1 cellular context compared by ENCODE assay signal in the genomic region with DNA sequence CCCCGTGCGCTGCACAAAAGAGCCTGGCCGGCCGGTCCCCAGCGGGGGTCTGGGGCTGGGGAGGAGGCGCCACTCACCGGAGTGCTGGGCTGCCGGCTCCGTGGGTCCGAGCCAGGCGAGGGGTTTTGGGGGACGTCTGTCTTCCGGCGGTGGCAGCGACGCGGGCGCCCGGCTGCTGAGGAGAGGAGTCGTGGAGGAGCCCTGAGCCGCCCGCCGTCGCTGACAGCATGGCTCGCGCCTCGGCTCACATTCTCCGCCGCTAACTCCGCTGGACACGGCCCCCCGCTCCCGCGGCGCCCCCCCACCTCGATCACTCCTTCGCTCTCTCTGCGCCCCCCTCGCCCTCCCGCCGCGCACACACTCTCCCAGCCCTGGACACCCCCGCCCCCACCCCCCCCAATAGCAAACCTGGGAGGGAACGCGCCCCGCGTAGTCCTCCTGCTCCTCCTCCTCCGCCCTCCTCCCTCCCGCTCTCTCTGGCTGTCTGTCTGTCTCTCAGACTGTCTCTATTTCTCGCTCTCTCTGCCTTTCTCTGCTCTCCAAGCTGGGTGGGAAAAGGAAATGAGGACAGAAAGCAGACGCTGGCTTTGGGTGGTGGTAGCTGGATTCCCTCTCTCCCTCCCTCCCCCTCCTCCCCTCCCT.
TF ChIP-seq lines count a peak whose summit lies in the region.

No MANE protein-coding gene starts in this region.

TF ChIP-seq in K562, 482 proteins besides CTCF, POLR2A, EP300 and RAD21 (continued from another document and continues in another):
- TF ChIP-seq, protein P1, sequence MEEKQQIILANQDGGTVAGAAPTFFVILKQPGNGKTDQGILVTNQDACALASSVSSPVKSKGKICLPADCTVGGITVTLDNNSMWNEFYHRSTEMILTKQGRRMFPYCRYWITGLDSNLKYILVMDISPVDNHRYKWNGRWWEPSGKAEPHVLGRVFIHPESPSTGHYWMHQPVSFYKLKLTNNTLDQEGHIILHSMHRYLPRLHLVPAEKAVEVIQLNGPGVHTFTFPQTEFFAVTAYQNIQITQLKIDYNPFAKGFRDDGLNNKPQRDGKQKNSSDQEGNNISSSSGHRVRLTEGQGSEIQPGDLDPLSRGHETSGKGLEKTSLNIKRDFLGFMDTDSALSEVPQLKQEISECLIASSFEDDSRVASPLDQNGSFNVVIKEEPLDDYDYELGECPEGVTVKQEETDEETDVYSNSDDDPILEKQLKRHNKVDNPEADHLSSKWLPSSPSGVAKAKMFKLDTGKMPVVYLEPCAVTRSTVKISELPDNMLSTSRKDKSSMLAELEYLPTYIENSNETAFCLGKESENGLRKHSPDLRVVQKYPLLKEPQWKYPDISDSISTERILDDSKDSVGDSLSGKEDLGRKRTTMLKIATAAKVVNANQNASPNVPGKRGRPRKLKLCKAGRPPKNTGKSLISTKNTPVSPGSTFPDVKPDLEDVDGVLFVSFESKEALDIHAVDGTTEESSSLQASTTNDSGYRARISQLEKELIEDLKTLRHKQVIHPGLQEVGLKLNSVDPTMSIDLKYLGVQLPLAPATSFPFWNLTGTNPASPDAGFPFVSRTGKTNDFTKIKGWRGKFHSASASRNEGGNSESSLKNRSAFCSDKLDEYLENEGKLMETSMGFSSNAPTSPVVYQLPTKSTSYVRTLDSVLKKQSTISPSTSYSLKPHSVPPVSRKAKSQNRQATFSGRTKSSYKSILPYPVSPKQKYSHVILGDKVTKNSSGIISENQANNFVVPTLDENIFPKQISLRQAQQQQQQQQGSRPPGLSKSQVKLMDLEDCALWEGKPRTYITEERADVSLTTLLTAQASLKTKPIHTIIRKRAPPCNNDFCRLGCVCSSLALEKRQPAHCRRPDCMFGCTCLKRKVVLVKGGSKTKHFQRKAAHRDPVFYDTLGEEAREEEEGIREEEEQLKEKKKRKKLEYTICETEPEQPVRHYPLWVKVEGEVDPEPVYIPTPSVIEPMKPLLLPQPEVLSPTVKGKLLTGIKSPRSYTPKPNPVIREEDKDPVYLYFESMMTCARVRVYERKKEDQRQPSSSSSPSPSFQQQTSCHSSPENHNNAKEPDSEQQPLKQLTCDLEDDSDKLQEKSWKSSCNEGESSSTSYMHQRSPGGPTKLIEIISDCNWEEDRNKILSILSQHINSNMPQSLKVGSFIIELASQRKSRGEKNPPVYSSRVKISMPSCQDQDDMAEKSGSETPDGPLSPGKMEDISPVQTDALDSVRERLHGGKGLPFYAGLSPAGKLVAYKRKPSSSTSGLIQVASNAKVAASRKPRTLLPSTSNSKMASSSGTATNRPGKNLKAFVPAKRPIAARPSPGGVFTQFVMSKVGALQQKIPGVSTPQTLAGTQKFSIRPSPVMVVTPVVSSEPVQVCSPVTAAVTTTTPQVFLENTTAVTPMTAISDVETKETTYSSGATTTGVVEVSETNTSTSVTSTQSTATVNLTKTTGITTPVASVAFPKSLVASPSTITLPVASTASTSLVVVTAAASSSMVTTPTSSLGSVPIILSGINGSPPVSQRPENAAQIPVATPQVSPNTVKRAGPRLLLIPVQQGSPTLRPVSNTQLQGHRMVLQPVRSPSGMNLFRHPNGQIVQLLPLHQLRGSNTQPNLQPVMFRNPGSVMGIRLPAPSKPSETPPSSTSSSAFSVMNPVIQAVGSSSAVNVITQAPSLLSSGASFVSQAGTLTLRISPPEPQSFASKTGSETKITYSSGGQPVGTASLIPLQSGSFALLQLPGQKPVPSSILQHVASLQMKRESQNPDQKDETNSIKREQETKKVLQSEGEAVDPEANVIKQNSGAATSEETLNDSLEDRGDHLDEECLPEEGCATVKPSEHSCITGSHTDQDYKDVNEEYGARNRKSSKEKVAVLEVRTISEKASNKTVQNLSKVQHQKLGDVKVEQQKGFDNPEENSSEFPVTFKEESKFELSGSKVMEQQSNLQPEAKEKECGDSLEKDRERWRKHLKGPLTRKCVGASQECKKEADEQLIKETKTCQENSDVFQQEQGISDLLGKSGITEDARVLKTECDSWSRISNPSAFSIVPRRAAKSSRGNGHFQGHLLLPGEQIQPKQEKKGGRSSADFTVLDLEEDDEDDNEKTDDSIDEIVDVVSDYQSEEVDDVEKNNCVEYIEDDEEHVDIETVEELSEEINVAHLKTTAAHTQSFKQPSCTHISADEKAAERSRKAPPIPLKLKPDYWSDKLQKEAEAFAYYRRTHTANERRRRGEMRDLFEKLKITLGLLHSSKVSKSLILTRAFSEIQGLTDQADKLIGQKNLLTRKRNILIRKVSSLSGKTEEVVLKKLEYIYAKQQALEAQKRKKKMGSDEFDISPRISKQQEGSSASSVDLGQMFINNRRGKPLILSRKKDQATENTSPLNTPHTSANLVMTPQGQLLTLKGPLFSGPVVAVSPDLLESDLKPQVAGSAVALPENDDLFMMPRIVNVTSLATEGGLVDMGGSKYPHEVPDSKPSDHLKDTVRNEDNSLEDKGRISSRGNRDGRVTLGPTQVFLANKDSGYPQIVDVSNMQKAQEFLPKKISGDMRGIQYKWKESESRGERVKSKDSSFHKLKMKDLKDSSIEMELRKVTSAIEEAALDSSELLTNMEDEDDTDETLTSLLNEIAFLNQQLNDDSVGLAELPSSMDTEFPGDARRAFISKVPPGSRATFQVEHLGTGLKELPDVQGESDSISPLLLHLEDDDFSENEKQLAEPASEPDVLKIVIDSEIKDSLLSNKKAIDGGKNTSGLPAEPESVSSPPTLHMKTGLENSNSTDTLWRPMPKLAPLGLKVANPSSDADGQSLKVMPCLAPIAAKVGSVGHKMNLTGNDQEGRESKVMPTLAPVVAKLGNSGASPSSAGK (IDR thresholded peaks at IDR 0.05) = no peak
- TF ChIP-seq ZNF785 (CRISPR knock-in tag; IDR thresholded peaks at IDR 0.05) (no peak), RBM39 (optimal IDR thresholded peaks at IDR 0.05; ENCODE audit: low read depth, low read length) (no peak), XRCC3 (IDR thresholded peaks at IDR 0.05) (no peak), SP2 (IDR thresholded peaks at IDR 0.05; ENCODE audit: extremely low read depth, low read depth, low read length, poor library complexity, severe bottlenecking) (no peak), FOXJ3 (CRISPR knock-in tag; IDR thresholded peaks at IDR 0.05) (no peak), CSDE1 (IDR thresholded peaks at IDR 0.05) (no peak), YBX1 (IDR thresholded peaks at IDR 0.05) (no peak), ZNF24 (IDR thresholded peaks at IDR 0.05) (no peak), ZNF696 (CRISPR knock-in tag; conservative IDR thresholded peaks at IDR 0.05) (no peak), NCOA1 (IDR thresholded peaks at IDR 0.05; ENCODE audit: low read depth) (0 out of 2 replicates have a peak, but pooled peaks have one; percentile 23), ZNF134 (CRISPR knock-in tag; conservative IDR thresholded peaks at IDR 0.05) (no peak), RBM15 (IDR thresholded peaks at IDR 0.05; ENCODE audit: insufficient read depth, low read length) (no peak), TEAD1 (CRISPR knock-in tag; IDR thresholded peaks at IDR 0.05) (peak in 1 of 2 experiments; percentile 18; a peak in 2 of 4 replicates), ZNF644 (tag; IDR thresholded peaks at IDR 0.05; ENCODE audit: low read depth) (no peak), RBFOX2 (IDR thresholded peaks at IDR 0.05; ENCODE audit: low read depth, low read length) (no peak), SAFB (IDR thresholded peaks at IDR 0.05; ENCODE audit: borderline replicate concordance, low read depth, low read length) (0 out of 2 replicates have a peak, but pooled peaks have one; percentile 32), ZBTB17 (CRISPR knock-in tag; IDR thresholded peaks at IDR 0.05) (no peak), EHMT2 (IDR thresholded peaks at IDR 0.05) (no peak), SPI1 (IDR thresholded peaks at IDR 0.05; ENCODE audit: borderline replicate concordance, low read depth, low read length) (no peak), NFIC (IDR thresholded peaks at IDR 0.05) (no peak), HDGF (IDR thresholded peaks at IDR 0.05) (no peak), MAFG (tag; conservative IDR thresholded peaks at IDR 0.05) (no peak), ATF1 (CRISPR knock-in tag; IDR thresholded peaks at IDR 0.05) (no peak), ATF1 (tag; IDR thresholded peaks at IDR 0.05) (no peak), NFYB (IDR thresholded peaks at IDR 0.05; ENCODE audit: extremely low read depth, insufficient read length) (no peak), SUPT5H (IDR thresholded peaks at IDR 0.05) (no peak), SOX6 (IDR thresholded peaks at IDR 0.05) (no peak), DNMT1 (IDR thresholded peaks at IDR 0.05) (no peak), ZNF140 (CRISPR knock-in tag; IDR thresholded peaks at IDR 0.05) (no peak), EP400 (IDR thresholded peaks at IDR 0.05) (no peak), ZBTB1 (CRISPR knock-in tag; IDR thresholded peaks at IDR 0.05; ENCODE audit: borderline replicate concordance, low read depth) (no peak), MCM3 (IDR thresholded peaks at IDR 0.05) (no peak), HDAC2 (IDR thresholded peaks at IDR 0.05) (peak; percentile 16; the same call in 1 of the 2 replicates), SIN3B (IDR thresholded peaks at IDR 0.05; ENCODE audit: low read depth) (no peak), ARID1B (IDR thresholded peaks at IDR 0.05) (0 out of 2 replicates have a peak, but pooled peaks have one; percentile 31), TSC22D4 (tag; IDR thresholded peaks at IDR 0.05) (no peak), NEUROD1 (IDR thresholded peaks at IDR 0.05; ENCODE audit: borderline replicate concordance, low read depth, low read length, partially characterized antibody) (no peak), ASH1L (IDR thresholded peaks at IDR 0.05; ENCODE audit: borderline replicate concordance, low read depth, partially characterized antibody) (no peak), ZSCAN32 (CRISPR knock-in tag; IDR thresholded peaks at IDR 0.05) (no peak), TCF7 (IDR thresholded peaks at IDR 0.05; ENCODE audit: borderline replicate concordance) (no peak), ETV6 (IDR thresholded peaks at IDR 0.05; ENCODE audit: borderline replicate concordance in 1 of 2, low read depth in 2 of 2, low read length in 1 of 2) (no peak), ETV6 (CRISPR knock-in tag; IDR thresholded peaks at IDR 0.05; ENCODE audit: borderline replicate concordance) (no peak)
- TF ChIP-seq, protein P2, sequence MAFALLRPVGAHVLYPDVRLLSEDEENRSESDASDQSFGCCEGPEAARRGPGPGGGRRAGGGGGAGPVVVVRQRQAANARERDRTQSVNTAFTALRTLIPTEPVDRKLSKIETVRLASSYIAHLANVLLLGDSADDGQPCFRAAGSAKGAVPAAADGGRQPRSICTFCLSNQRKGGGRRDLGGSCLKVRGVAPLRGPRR (CRISPR knock-in tag; IDR thresholded peaks at IDR 0.05) = no peak
- TF ChIP-seq, protein P3, sequence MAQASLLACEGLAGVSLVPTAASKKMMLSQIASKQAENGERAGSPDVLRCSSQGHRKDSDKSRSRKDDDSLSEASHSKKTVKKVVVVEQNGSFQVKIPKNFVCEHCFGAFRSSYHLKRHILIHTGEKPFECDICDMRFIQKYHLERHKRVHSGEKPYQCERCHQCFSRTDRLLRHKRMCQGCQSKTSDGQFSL (CRISPR knock-in tag; IDR thresholded peaks at IDR 0.05) = peak; percentile 91
- TF ChIP-seq, protein P3 (tag; IDR thresholded peaks at IDR 0.05) = peak in 1 of 2 experiments; percentile 52; a peak in 1 of 4 replicates
- TF ChIP-seq, protein P4, sequence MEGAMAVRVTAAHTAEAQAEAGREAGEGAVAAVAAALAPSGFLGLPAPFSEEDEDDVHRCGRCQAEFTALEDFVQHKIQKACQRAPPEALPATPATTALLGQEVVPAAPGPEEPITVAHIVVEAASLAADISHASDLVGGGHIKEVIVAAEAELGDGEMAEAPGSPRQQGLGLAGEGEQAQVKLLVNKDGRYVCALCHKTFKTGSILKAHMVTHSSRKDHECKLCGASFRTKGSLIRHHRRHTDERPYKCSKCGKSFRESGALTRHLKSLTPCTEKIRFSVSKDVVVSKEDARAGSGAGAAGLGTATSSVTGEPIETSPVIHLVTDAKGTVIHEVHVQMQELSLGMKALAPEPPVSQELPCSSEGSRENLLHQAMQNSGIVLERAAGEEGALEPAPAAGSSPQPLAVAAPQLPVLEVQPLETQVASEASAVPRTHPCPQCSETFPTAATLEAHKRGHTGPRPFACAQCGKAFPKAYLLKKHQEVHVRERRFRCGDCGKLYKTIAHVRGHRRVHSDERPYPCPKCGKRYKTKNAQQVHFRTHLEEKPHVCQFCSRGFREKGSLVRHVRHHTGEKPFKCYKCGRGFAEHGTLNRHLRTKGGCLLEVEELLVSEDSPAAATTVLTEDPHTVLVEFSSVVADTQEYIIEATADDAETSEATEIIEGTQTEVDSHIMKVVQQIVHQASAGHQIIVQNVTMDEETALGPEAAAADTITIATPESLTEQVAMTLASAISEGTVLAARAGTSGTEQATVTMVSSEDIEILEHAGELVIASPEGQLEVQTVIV (CRISPR knock-in tag; IDR thresholded peaks at IDR 0.05; ENCODE audit: borderline replicate concordance) = no peak
- TF ChIP-seq, protein P5, sequence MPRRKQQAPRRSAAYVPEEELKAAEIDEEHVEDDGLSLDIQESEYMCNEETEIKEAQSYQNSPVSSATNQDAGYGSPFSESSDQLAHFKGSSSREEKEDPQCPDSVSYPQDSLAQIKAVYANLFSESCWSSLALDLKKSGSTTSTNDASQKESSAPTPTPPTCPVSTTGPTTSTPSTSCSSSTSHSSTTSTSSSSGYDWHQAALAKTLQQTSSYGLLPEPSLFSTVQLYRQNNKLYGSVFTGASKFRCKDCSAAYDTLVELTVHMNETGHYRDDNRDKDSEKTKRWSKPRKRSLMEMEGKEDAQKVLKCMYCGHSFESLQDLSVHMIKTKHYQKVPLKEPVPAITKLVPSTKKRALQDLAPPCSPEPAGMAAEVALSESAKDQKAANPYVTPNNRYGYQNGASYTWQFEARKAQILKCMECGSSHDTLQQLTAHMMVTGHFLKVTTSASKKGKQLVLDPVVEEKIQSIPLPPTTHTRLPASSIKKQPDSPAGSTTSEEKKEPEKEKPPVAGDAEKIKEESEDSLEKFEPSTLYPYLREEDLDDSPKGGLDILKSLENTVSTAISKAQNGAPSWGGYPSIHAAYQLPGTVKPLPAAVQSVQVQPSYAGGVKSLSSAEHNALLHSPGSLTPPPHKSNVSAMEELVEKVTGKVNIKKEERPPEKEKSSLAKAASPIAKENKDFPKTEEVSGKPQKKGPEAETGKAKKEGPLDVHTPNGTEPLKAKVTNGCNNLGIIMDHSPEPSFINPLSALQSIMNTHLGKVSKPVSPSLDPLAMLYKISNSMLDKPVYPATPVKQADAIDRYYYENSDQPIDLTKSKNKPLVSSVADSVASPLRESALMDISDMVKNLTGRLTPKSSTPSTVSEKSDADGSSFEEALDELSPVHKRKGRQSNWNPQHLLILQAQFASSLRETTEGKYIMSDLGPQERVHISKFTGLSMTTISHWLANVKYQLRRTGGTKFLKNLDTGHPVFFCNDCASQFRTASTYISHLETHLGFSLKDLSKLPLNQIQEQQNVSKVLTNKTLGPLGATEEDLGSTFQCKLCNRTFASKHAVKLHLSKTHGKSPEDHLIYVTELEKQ (CRISPR knock-in tag; IDR thresholded peaks at IDR 0.05) = no peak
- TF ChIP-seq, protein P6, sequence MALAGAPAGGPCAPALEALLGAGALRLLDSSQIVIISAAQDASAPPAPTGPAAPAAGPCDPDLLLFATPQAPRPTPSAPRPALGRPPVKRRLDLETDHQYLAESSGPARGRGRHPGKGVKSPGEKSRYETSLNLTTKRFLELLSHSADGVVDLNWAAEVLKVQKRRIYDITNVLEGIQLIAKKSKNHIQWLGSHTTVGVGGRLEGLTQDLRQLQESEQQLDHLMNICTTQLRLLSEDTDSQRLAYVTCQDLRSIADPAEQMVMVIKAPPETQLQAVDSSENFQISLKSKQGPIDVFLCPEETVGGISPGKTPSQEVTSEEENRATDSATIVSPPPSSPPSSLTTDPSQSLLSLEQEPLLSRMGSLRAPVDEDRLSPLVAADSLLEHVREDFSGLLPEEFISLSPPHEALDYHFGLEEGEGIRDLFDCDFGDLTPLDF (CRISPR knock-in tag; IDR thresholded peaks at IDR 0.05) = no peak
